ENCODE assay signal across 8 cellular contexts in the genomic region with DNA sequence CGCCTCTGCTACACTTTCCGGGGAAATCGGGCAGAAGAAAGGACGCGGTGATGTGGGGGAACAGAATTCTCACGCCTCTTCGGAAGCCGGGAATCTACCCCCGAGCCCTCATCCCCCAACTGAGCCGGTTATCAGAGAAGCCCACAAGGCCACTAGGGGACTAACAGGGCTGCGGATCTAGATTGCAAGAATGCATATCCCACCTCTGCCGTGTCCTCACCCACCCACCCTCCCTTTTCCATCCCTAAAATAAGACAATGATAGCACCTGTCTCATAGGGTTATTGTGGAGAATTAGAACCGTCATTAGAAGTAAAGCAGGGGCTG. TPM values are rescaled to one million over a fixed set of nuclear protein-coding genes. Genes with fewer than 3 reads are reported as not detected.
DNase-seq lines count a peak whose midpoint lies in the region; ATAC-seq and TF ChIP-seq lines count a peak whose summit lies in the region.

No MANE protein-coding gene starts in this region.

- peak overlapping the region; percentile 57 for H3K9ac ChIP-seq in muscle layer of colon (ENCODE audit: low read length)

- DNase-seq in A673 (ENCODE audit: low spot score) (no peak), HL-60 (ENCODE audit: low read depth in 1 of 2, low spot score in 1 of 2) (no peak), breast epithelium (ENCODE audit: low spot score in 2 of 2) (no peak), cerebellar cortex (ENCODE audit: low spot score) (no peak), NCI-H128 (lab: John Stamatoyannopoulos, UW; ENCODE audit: unreplicated experiment) (no peak), germinal center (ENCODE audit: low spot score) (no peak)

- H3K9me3 ChIP-seq in A673 (ENCODE audit: low read depth, low read length, poor library complexity, severe bottlenecking) (no peaks in the 10 kb centered on the region), breast epithelium (no peaks in the 10 kb centered on the region), muscle layer of colon (ENCODE audit: low read length) (no peaks in the 10 kb centered on the region)

- H3K27me3 ChIP-seq in A673 (replicated peaks; ENCODE audit: insufficient read depth, low read depth, low read length, poor library complexity) (no peaks in the 10 kb centered on the region), HL-60 (ENCODE audit: insufficient read depth, poor library complexity, severe bottlenecking) (no peaks in the 10 kb centered on the region), breast epithelium (no peaks in the 10 kb centered on the region), muscle layer of colon (ENCODE audit: control insufficient read depth in 1 of 2, insufficient read depth in 2 of 2, low read length in 2 of 2) (no peaks in the 10 kb centered on the region)

- TF ChIP-seq CTCF in A673 (conservative IDR thresholded peaks at IDR 0.05; ENCODE audit: low read depth, low read length) (no peak), HL-60 (IDR thresholded peaks at IDR 0.05; ENCODE audit: insufficient read depth, low read length) (no peak), breast epithelium (IDR thresholded peaks at IDR 0.05) (no peak)

- H3K27ac ChIP-seq in A673 (ENCODE audit: low read depth, low read length, poor library complexity, severe bottlenecking) = peak overlapping the region; percentile 77
- H3K27ac ChIP-seq in HL-60 (replicated peaks) = peak overlapping the region; percentile 71
- peak overlapping the region; percentile 33 to 89 for H3K27ac ChIP-seq in breast epithelium
- peak overlapping the region; percentile 76 for H3K27ac ChIP-seq in muscle layer of colon (ENCODE audit: low read depth, low read length)

- no TSS peak for BruUV-seq in A673 (replicated peaks; lab: Mats Ljungman, UMichigan)

- H3K36me3 ChIP-seq in A673 (ENCODE audit: insufficient read depth, low read length, poor library complexity, severe bottlenecking) (peaks cover 26% of the 10 kb centered on the region), breast epithelium (peaks cover 7% of the 10 kb centered on the region), muscle layer of colon (ENCODE audit: insufficient read depth, low read length) (peaks cover 33% of the 10 kb centered on the region)

- TF ChIP-seq POLR2A in breast epithelium (IDR thresholded peaks at IDR 0.05) = no peak

- peak overlapping the region; percentile 65 for H3K4me3 ChIP-seq in A673 (ENCODE audit: low read depth, low read length, poor library complexity, severe bottlenecking)
- peak overlapping the region; percentile 63 for H3K4me3 ChIP-seq in HL-60 (replicated peaks; ENCODE audit: insufficient read depth, low read length)
- peak overlapping the region; percentile 53 to 76 (median 65) for H3K4me3 ChIP-seq in breast epithelium
- H3K4me3 ChIP-seq in muscle layer of colon (ENCODE audit: low read depth in 1 of 2, low read length in 2 of 2) = peak overlapping the region; percentile 38 to 88

- intact Hi-C loops in A673 (cut with micrococcal nuclease; ENCODE audit: unreplicated experiment) (loop anchor here (10.0 kb wide), 1 partner anchor 194 kb away; a partner anchor contains a TSS), breast epithelium (cut with DNase I; ENCODE audit: low total_unique reads) (no loop called here)

- CTCF ChIA-PET in A673 (lab: Charles Lee) = interaction anchor here (1.2 kb wide), 1 partner anchor 46 kb away, joined by 14 read pairs; no protein-coding TSS in a partner anchor

- H3K4me1 ChIP-seq in A673 (ENCODE audit: insufficient read depth, low read length, poor library complexity, severe bottlenecking) = peaks cover 3% of the 10 kb centered on the region
- peaks cover 6 to 14% of the 10 kb centered on the region in 2 donors for H3K4me1 ChIP-seq in breast epithelium
- peaks cover 25% of the 10 kb centered on the region for H3K4me1 ChIP-seq in muscle layer of colon (ENCODE audit: insufficient read depth, low read length)

- ATAC-seq in esophagus mucosa = no peak

- POLR2A ChIA-PET in A673 (lab: Charles Lee; ENCODE audit: low non-redundant PET) = no interaction called here

RNA-seq across cellular contexts. Expression of a gene that starts 1.1 kb away (rescaled TPM):
- total RNA-seq in A673 (2021) = 4.9 and 5.8 TPM in 2 replicates
- total RNA-seq in breast epithelium = 10 to 100 TPM in 2 of 3 donors, 1 to 10 TPM in 1; 8.8 to 16.1 (median 14.1) TPM
- total RNA-seq in esophagus mucosa = 2.4 TPM

RNA-seq across cellular contexts. Expression of a gene that starts 4.0 kb away (rescaled TPM):
- total RNA-seq in A673 (2021) = 20.4 and 21.0 TPM in 2 replicates
- 10 to 100 TPM; 15.7 to 37.5 (median 19.5) TPM for total RNA-seq in breast epithelium
- total RNA-seq in esophagus mucosa = 10.1 TPM

RNA-seq across cellular contexts. Expression of a gene that starts 4.3 kb away (rescaled TPM):
- 58.8 and 67.7 TPM in 2 replicates for total RNA-seq in A673 (2021)
- total RNA-seq in breast epithelium = 10 to 100 TPM; 37.4 to 54.1 (median 54.0) TPM
- total RNA-seq in esophagus mucosa = 56.9 TPM

RNA-seq across cellular contexts. Expression of a gene that starts 7.2 kb away (rescaled TPM):
- total RNA-seq in A673 (2021) = 11.3 and 13.2 TPM in 2 replicates
- 10 to 100 TPM; 12.8 to 15.4 (median 14.2) TPM for total RNA-seq in breast epithelium
- 3.0 TPM for total RNA-seq in esophagus mucosa

RNA-seq across cellular contexts. Expression of a gene that starts 15.7 kb away (rescaled TPM):
- total RNA-seq in A673 (2021) (0.50 TPM in 1 of 2 replicates, not detected in the other), breast epithelium (100 to 1,000 TPM in 1 of 3 donors, 10 to 100 TPM in 2; 31.0 to 144 (median 81.9) TPM), esophagus mucosa (2.6 TPM)
